ENCODE assay signal across 8 cellular contexts in genomic region chr2:43059183-43059897, GRCh38.
DNase-seq lines count a peak whose midpoint lies in the region; ATAC-seq, FAIRE-seq and TF ChIP-seq lines count a peak whose summit lies in the region.

No MANE protein-coding gene starts in this region.

- no peaks in the 10 kb centered on the region for H3K27me3 ChIP-seq in HepG2 (ENCODE audit: control insufficient read depth in 1 of 2, insufficient read depth in 2 of 2, low read length in 2 of 2)

- intact Hi-C loops in HepG2 (cut with micrococcal nuclease; ENCODE audit: unreplicated experiment), result no loop called here

- TF ChIP-seq EP300 in HepG2 (IDR thresholded peaks at IDR 0.05; ENCODE audit: low read depth in 2 of 2, low read length in 2 of 2) (no peak), HepG2 (CRISPR knock-in tag; IDR thresholded peaks at IDR 0.05; ENCODE audit: borderline replicate concordance) (no peak)

- 90% methylated on average over 12 of the region's 12 CpGs for WGBS in HepG2 (ENCODE audit: low lambda C conversion rate)

- in situ Hi-C loops in HepG2 (cut with HindIII; ENCODE audit: extremely low pct_ligation_motif_present, low pct_unique_long_range_greater_than_20kb), result no loop called here

- H3K27ac ChIP-seq in caudate nucleus (ENCODE audit: low read depth, low read length) (peak overlapping the region; percentile 77), HepG2 (ENCODE audit: extremely low read length, insufficient read depth, low read length) (no peak overlapping the region)

- peak; percentile 12 for FAIRE-seq in HepG2 (lab: Jason Lieb, UNC)

- BruUV-seq in HepG2 (replicated peaks; lab: Mats Ljungman, UMichigan), result no TSS peak

- H3K4me3 ChIP-seq in NB4 (ENCODE audit: low read depth, low read length), result no peak overlapping the region
- no peak overlapping the region for H3K4me3 ChIP-seq in HepG2 (replicated peaks in 1 of 3; ENCODE audit: insufficient read depth in 1 of 3, low read depth in 2 of 3, low read length in 3 of 3)

- POLR2A ChIA-PET in HepG2 (lab: Yijun Ruan, JAX), result no interaction called here

- no peak overlapping the region for H3K4me2 ChIP-seq in HepG2 (ENCODE audit: low read depth, low read length)

- peak; percentile 72 for ATAC-seq in GM21423 (IDR thresholded peaks at IDR 0.05; ENCODE audit: unreplicated experiment)
- ATAC-seq in activated CD4-positive, CD25-positive, alpha-beta regulatory T cell treated with anti-CD3 and anti-CD28 coated beads, Interleukin-2, amount 50 U/mL, for 24 hours, result peak; percentile 88 to 92
- no peak for ATAC-seq in HepG2

- no peak overlapping the region for H2AFZ ChIP-seq in HepG2 (ENCODE audit: low read length)

- no peaks in the 10 kb centered on the region for H3K79me2 ChIP-seq in HepG2 (ENCODE audit: insufficient read depth, low read length)

- TF ChIP-seq POLR2A in NB4 (IDR thresholded peaks at IDR 0.05; ENCODE audit: extremely low read depth, insufficient read length), result no peak
- TF ChIP-seq POLR2A in HepG2 (IDR thresholded peaks at IDR 0.05; ENCODE audit: insufficient read depth in 1 of 2, low read depth in 2 of 2, low read length in 2 of 2), result no peak

- no peak overlapping the region for H3K9ac ChIP-seq in HepG2 (ENCODE audit: insufficient read depth, low read depth, low read length)

- TF ChIP-seq CTCF in NB4 (IDR thresholded peaks at IDR 0.05; ENCODE audit: low read depth, low read length), result no peak
- no peak for TF ChIP-seq CTCF in HepG2 (CRISPR knock-in tag; IDR thresholded peaks at IDR 0.05)

- CTCF ChIA-PET in HepG2 (lab: Yijun Ruan, JAX; ENCODE audit: low intra/inter-chr PET ratio, low total read pairs), result no interaction called here

- peak; percentile 92 for DNase-seq in AG08396 (ENCODE audit: low spot score)
- DNase-seq in NB4 (ENCODE audit: low read depth), result peak; percentile 76
- peak in 56 of 61 donors; percentile 16 to 89 (median 65) for DNase-seq in caudate nucleus (lab: John Stamatoyannopoulos, UW)
- no peak for DNase-seq in HepG2 (ENCODE audit: low spot score)
- DNase-seq in stimulated activated CD8-positive, alpha-beta memory T cell treated with anti-CD3 and anti-CD28 coated beads, Interleukin-12 subunit alpha, Interleukin-12 subunit beta, amount 100 ng/mL, for 4 hours (ENCODE audit: low read depth), result peak; percentile 6
- DNase-seq in SW 1271 (lab: John Stamatoyannopoulos, UW), result no peak

- H3K4me1 ChIP-seq in HepG2 (ENCODE audit: insufficient read depth, low read length), result peaks cover 63% of the 10 kb centered on the region

- TF ChIP-seq RAD21 in HepG2 (CRISPR knock-in tag; IDR thresholded peaks at IDR 0.05), result no peak

- peaks cover 6% of the 10 kb centered on the region for H3K9me3 ChIP-seq in HepG2 (ENCODE audit: low read length)

- H4K20me1 ChIP-seq in HepG2 (ENCODE audit: insufficient read depth, low read length), result no peaks in the 10 kb centered on the region

- no peaks in the 10 kb centered on the region for H3K36me3 ChIP-seq in HepG2 (replicated peaks in 1 of 2; ENCODE audit: control insufficient read depth in 1 of 2, insufficient read depth in 2 of 2, low read length in 2 of 2)

TF ChIP-seq in HepG2, 621 proteins besides CTCF, POLR2A, EP300 and RAD21:
- TF ChIP-seq AGO2 (optimal IDR thresholded peaks at IDR 0.05; ENCODE audit: low read depth, low read length) (no peak), ZNF296 (CRISPR knock-in tag; conservative IDR thresholded peaks at IDR 0.05) (0 out of 2 replicates have a peak, but pooled peaks have one; percentile 31), MAFF (IDR thresholded peaks at IDR 0.05; ENCODE audit: low read depth, low read length) (no peak), ZNF629 (CRISPR knock-in tag; conservative IDR thresholded peaks at IDR 0.05) (peak; percentile 72), NFRKB (IDR thresholded peaks at IDR 0.05) (no peak), ZFP41 (CRISPR knock-in tag; IDR thresholded peaks at IDR 0.05; ENCODE audit: borderline replicate concordance) (no peak), ZNF7 (CRISPR knock-in tag; IDR thresholded peaks at IDR 0.05) (no peak)
- TF ChIP-seq, protein P1, sequence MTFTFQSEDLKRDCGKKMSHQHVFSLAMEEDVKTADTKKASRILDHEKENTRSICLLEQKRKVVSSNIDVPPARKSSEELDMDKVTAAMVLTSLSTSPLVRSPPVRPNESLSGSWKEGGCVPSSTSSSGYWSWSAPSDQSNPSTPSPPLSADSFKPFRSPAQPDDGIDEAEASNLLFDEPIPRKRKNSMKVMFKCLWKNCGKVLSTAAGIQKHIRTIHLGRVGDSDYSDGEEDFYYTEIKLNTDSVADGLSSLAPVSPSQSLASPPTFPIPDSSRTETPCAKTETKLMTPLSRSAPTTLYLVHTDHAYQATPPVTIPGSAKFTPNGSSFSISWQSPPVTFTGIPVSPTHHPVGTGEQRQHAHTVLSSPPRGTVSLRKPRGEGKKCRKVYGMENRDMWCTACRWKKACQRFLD (CRISPR knock-in tag; IDR thresholded peaks at IDR 0.05; ENCODE audit: borderline replicate concordance), result no peak

Comparison
In these comparisons a context has a peak if more than half of its experiments do, and no peak if none do; other contexts are left out.
1. DNase-seq: peak in AG08396 (single experiment), NB4 (single experiment), caudate nucleus (56 of 61) and stimulated activated CD8-positive, alpha-beta memory T cell treated with anti-CD3 and anti-CD28 coated beads, Interleukin-12 subunit alpha, Interleukin-12 subunit beta, amount 100 ng/mL, for 4 hours (single experiment); none in HepG2 (single experiment) and SW 1271 (0 of 2).